In genomic region chr13:31485651-31486051, GRCh38 we compare ENCODE assay signal across 15 cellular contexts.
A peak's percentile ranks its signal among the peaks of the same experiment; 100 is the strongest.
DNase-seq lines count a peak whose midpoint lies in the region; ATAC-seq and TF ChIP-seq lines count a peak whose summit lies in the region.
"Had no signal": no experiment of that assay in that cellular context is flagged by ENCODE, and none has a peak within 500 bp of the region (broad histone marks: within the 10 kb centered on the region; RNA-seq: fewer than 3 reads in every experiment).

No MANE protein-coding gene starts in this region.

- no peaks in the 10 kb centered on the region for H3K27me3 ChIP-seq in skeletal muscle satellite cell (ENCODE audit: control insufficient read depth, insufficient read depth, low read length)
- H3K27me3 ChIP-seq: ascending aorta, dorsolateral prefrontal cortex had no signal

- no peak overlapping the region for H3K4me2 ChIP-seq in skeletal muscle satellite cell (ENCODE audit: low read length)
- H3K4me2 ChIP-seq: smooth muscle cell had no signal

- H3K4me3 ChIP-seq in fibroblast of pulmonary artery (replicated peaks; ENCODE audit: low read depth, low read length) (peak overlapping the region; percentile 6), skeletal muscle satellite cell (ENCODE audit: low read length) (no peak overlapping the region)
- H3K4me3 ChIP-seq: ascending aorta, dorsolateral prefrontal cortex, SK-N-MC, smooth muscle cell had no signal

- H3K36me3 ChIP-seq in skeletal muscle satellite cell (ENCODE audit: insufficient read depth, low read length), result no peaks in the 10 kb centered on the region
- H3K36me3 ChIP-seq: ascending aorta had no signal

- no peaks in the 10 kb centered on the region for H3K9me3 ChIP-seq in skeletal muscle satellite cell (replicated peaks; ENCODE audit: low read length)
- H3K9me3 ChIP-seq: ascending aorta had no signal

- H3K9ac ChIP-seq in skeletal muscle satellite cell (ENCODE audit: low read depth, low read length), result peak overlapping the region; percentile 8

- peaks cover 15% of the 10 kb centered on the region for H3K4me1 ChIP-seq in skeletal muscle satellite cell (ENCODE audit: control insufficient read depth, insufficient read depth, low read length)
- H3K4me1 ChIP-seq: ascending aorta had no signal

- DNase-seq in left ventricle myocardium superior, result no peak
- DNase-seq in Right ventricle myocardium superior, result no peak
- peak; percentile 33 for DNase-seq in SK-N-DZ (ENCODE audit: low spot score)
- DNase-seq in fibroblast of pulmonary artery (ENCODE audit: low read depth), result peak; percentile 69
- DNase-seq in cerebellar nuclear complex (lab: John Stamatoyannopoulos, UW), result no peak
- no peak for DNase-seq in sciatic nerve (ENCODE audit: low spot score)
- DNase-seq: activated gamma-delta T cell treated with Interleukin-2 at 50 U/mL for 16 hours; dorsolateral prefrontal cortex; foreskin melanocyte; stimulated activated naive CD4-positive, alpha-beta T cell had no signal

- intact Hi-C loops in left ventricle myocardium superior (cut with micrococcal nuclease), result no loop called here
- intact Hi-C loops in Right ventricle myocardium superior (cut with DNase I), result no loop called here
- intact Hi-C loops in sciatic nerve (cut with DNase I), result no loop called here

- ATAC-seq in left ventricle myocardium superior (peak; percentile 31), Right ventricle myocardium superior (ENCODE audit: poor library complexity) (no peak), HG02885 (IDR thresholded peaks at IDR 0.05; ENCODE audit: poor library complexity, unreplicated experiment) (no peak), sciatic nerve (no peak)

- no peak for TF ChIP-seq CTCF in fibroblast of pulmonary artery (IDR thresholded peaks at IDR 0.05; ENCODE audit: low read length, missing control alignments)

Comparison
In these comparisons a context has a peak if more than half of its experiments do, and no peak if none do; other contexts are left out.
1. DNase-seq: peak in SK-N-DZ (single experiment) and fibroblast of pulmonary artery (single experiment); none in left ventricle myocardium superior (single experiment), Right ventricle myocardium superior (single experiment), cerebellar nuclear complex (0 of 2) and sciatic nerve (single experiment).